ENCODE assay signal across 14 cellular contexts in genomic region chr6:6592836-6593235, GRCh38. TPM values are rescaled to one million over a fixed set of nuclear protein-coding genes. Genes with fewer than 3 reads are reported as not detected.
A peak's percentile ranks its signal among the peaks of the same experiment; 100 is the strongest.
DNase-seq lines count a peak whose midpoint lies in the region; ATAC-seq and TF ChIP-seq lines count a peak whose summit lies in the region.
"Had no signal": no experiment of that assay in that cellular context is flagged by ENCODE, and none has a peak within 500 bp of the region (broad histone marks: within the 10 kb centered on the region; RNA-seq: fewer than 3 reads in every experiment).

No MANE protein-coding gene starts in this region.

- DNase-seq in stimulated activated naive CD8-positive, alpha-beta T cell treated with anti-CD3 and anti-CD28 coated beads, Interleukin-15, amount 100 ng/mL, for 72 hours: no peak
- no peak for DNase-seq in activated CD8-positive, alpha-beta T cell treated with anti-CD3 and anti-CD28 coated beads for 36 hours
- DNase-seq in memory B cell (ENCODE audit: low spot score in 2 of 2) (no peak), anterior cingulate cortex (lab: John Stamatoyannopoulos, UW) (no peak), GM23248 (no peak), NK-92 (lab: John Stamatoyannopoulos, UW; ENCODE audit: unreplicated experiment) (no peak), GM23338 (ENCODE audit: low spot score) (no peak)
- DNase-seq: foreskin melanocyte, left colon, NCI-H2081 treated with DMSO at 0.1 percent for 48 hours had no signal

- H3K4me2 ChIP-seq in GM23248 (ENCODE audit: unreplicated experiment) (no peak overlapping the region), GM23338 (no peak overlapping the region)

- no peaks in the 10 kb centered on the region for H3K9me3 Mint-ChIP-seq in stimulated activated naive CD8-positive, alpha-beta T cell treated with anti-CD3 and anti-CD28 coated beads, Interleukin-15, Interleukin-2, amounts not matched to agents 100 ng/mL and 50 ng/mL, for 24 hours
- H3K9me3 Mint-ChIP-seq in stimulated activated naive CD8-positive, alpha-beta T cell treated with anti-CD3 and anti-CD28 coated beads, Interleukin-15, amount 100 ng/mL, for 72 hours: peaks cover 0 to 4% of the 10 kb centered on the region in 2 donors
- no peaks in the 10 kb centered on the region for H3K9me3 Mint-ChIP-seq in activated CD8-positive, alpha-beta T cell treated with anti-CD3 and anti-CD28 coated beads for 36 hours
- peaks cover 1% of the 10 kb centered on the region for H3K9me3 Mint-ChIP-seq in memory B cell
- no peaks in the 10 kb centered on the region for H3K9me3 Mint-ChIP-seq in GM23338

- H3F3A ChIP-seq in GM23248 (ENCODE audit: insufficient read depth) (no peaks in the 10 kb centered on the region), GM23338 (replicated peaks; ENCODE audit: low read depth) (no peaks in the 10 kb centered on the region)

- POLR2A ChIA-PET in activated CD8-positive, alpha-beta T cell treated with anti-CD3 and anti-CD28 coated beads for 36 hours (lab: Charles Lee): no interaction called here

- no peaks in the 10 kb centered on the region for H3K79me2 ChIP-seq in GM23248 (ENCODE audit: insufficient read depth)
- H3K79me2 ChIP-seq in GM23338 (replicated peaks; ENCODE audit: insufficient read depth): no peaks in the 10 kb centered on the region

- H4K20me1 ChIP-seq in GM23248 (ENCODE audit: insufficient read depth) (no peaks in the 10 kb centered on the region), GM23338 (replicated peaks; ENCODE audit: insufficient read depth) (no peaks in the 10 kb centered on the region)

- H3K27me3 Mint-ChIP-seq in stimulated activated naive CD8-positive, alpha-beta T cell treated with anti-CD3 and anti-CD28 coated beads, Interleukin-15, Interleukin-2, amounts not matched to agents 100 ng/mL and 50 ng/mL, for 24 hours: no peaks in the 10 kb centered on the region
- no peaks in the 10 kb centered on the region for H3K27me3 Mint-ChIP-seq in stimulated activated naive CD8-positive, alpha-beta T cell treated with anti-CD3 and anti-CD28 coated beads, Interleukin-15, amount 100 ng/mL, for 72 hours
- no peaks in the 10 kb centered on the region for H3K27me3 Mint-ChIP-seq in activated CD8-positive, alpha-beta T cell treated with anti-CD3 and anti-CD28 coated beads for 36 hours
- H3K27me3 Mint-ChIP-seq in memory B cell (no peaks in the 10 kb centered on the region), GM23338 (ENCODE audit: insufficient read depth, low read depth, poor library complexity) (peaks cover 2% of the 10 kb centered on the region)

- H3K4me1 ChIP-seq in GM23248 (ENCODE audit: insufficient read depth): no peaks in the 10 kb centered on the region
- no peaks in the 10 kb centered on the region for H3K4me1 ChIP-seq in GM23338 (ENCODE audit: insufficient read depth)

- no peaks in the 10 kb centered on the region for H3K36me3 ChIP-seq in GM23248 (ENCODE audit: low read depth)
- no peaks in the 10 kb centered on the region for H3K36me3 ChIP-seq in GM23338 (ENCODE audit: insufficient read depth)
- H3K36me3 ChIP-seq: tibial nerve had no signal

- whole genome bisulfite sequencing in GM23248 (ENCODE audit: low coverage in 1 of 2, low lambda C conversion rate in 2 of 2, missing lambda C conversion rate in 2 of 2), 2 experiments: 0 to 6% methylated on average over 1 of the region's 1 CpG

- no peak overlapping the region for H3K9ac ChIP-seq in GM23248

- H2AFZ ChIP-seq in GM23248 (no peak overlapping the region), GM23338 (no peak overlapping the region)

- CTCF ChIA-PET in activated CD8-positive, alpha-beta T cell treated with anti-CD3 and anti-CD28 coated beads for 36 hours (lab: Charles Lee): interaction anchor here (1.3 kb wide), 1 partner anchor 29 kb away, joined by 4 read pairs; no protein-coding TSS in a partner anchor

- no peak for ATAC-seq in stimulated activated naive CD8-positive, alpha-beta T cell treated with anti-CD3 and anti-CD28 coated beads, Interleukin-15, amount 100 ng/mL, for 72 hours
- no peak for ATAC-seq in activated CD8-positive, alpha-beta T cell treated with anti-CD3 and anti-CD28 coated beads for 36 hours
- ATAC-seq in memory B cell (ENCODE audit: low read depth): no peak
- no peak for ATAC-seq in GM23338

- H3K4me3 ChIP-seq in GM23248: no peak overlapping the region
- no peak overlapping the region for H3K4me3 ChIP-seq in GM23338
- H3K4me3 ChIP-seq: coronary artery, tibial nerve had no signal

- H3K36me3 Mint-ChIP-seq in stimulated activated naive CD8-positive, alpha-beta T cell treated with anti-CD3 and anti-CD28 coated beads, Interleukin-15, Interleukin-2, amounts not matched to agents 100 ng/mL and 50 ng/mL, for 24 hours (ENCODE audit: low read depth): no peaks in the 10 kb centered on the region
- no peaks in the 10 kb centered on the region for H3K36me3 Mint-ChIP-seq in activated CD8-positive, alpha-beta T cell treated with anti-CD3 and anti-CD28 coated beads for 36 hours (ENCODE audit: low read depth)
- H3K36me3 Mint-ChIP-seq in memory B cell (peaks cover 29% of the 10 kb centered on the region), GM23338 (ENCODE audit: low read depth) (no peaks in the 10 kb centered on the region)

- no peak overlapping the region for H3K4me3 Mint-ChIP-seq in stimulated activated naive CD8-positive, alpha-beta T cell treated with anti-CD3 and anti-CD28 coated beads, Interleukin-15, Interleukin-2, amounts not matched to agents 100 ng/mL and 50 ng/mL, for 24 hours
- H3K4me3 Mint-ChIP-seq in stimulated activated naive CD8-positive, alpha-beta T cell treated with anti-CD3 and anti-CD28 coated beads, Interleukin-15, amount 100 ng/mL, for 72 hours: no peak overlapping the region
- H3K4me3 Mint-ChIP-seq in activated CD8-positive, alpha-beta T cell treated with anti-CD3 and anti-CD28 coated beads for 36 hours: no peak overlapping the region
- H3K4me3 Mint-ChIP-seq in memory B cell (peak overlapping the region; percentile 98), GM23338 (no peak overlapping the region)

- H3K9me2 ChIP-seq in GM23248 (ENCODE audit: insufficient read depth): no peaks in the 10 kb centered on the region
- peaks cover 7% of the 10 kb centered on the region; the same call in 1 of the 2 replicates for H3K9me2 ChIP-seq in GM23338 (ENCODE audit: insufficient read depth)

- in situ Hi-C loops in GM23248 (cut with MboI): no loop called here

- no peaks in the 10 kb centered on the region for H3K9me3 ChIP-seq in GM23248 (ENCODE audit: low read depth)
- H3K9me3 ChIP-seq: tibial nerve had no signal

- intact Hi-C loops in activated CD8-positive, alpha-beta T cell treated with anti-CD3 and anti-CD28 coated beads for 36 hours (cut with micrococcal nuclease): no loop called here

- peak overlapping the region; percentile 29 for H3K27ac Mint-ChIP-seq in stimulated activated naive CD8-positive, alpha-beta T cell treated with anti-CD3 and anti-CD28 coated beads, Interleukin-15, Interleukin-2, amounts not matched to agents 100 ng/mL and 50 ng/mL, for 24 hours
- no peak overlapping the region for H3K27ac Mint-ChIP-seq in stimulated activated naive CD8-positive, alpha-beta T cell treated with anti-CD3 and anti-CD28 coated beads, Interleukin-15, amount 100 ng/mL, for 72 hours
- H3K27ac Mint-ChIP-seq in activated CD8-positive, alpha-beta T cell treated with anti-CD3 and anti-CD28 coated beads for 36 hours: peak overlapping the region; percentile 49
- H3K27ac Mint-ChIP-seq in memory B cell (peak overlapping the region; percentile 95), GM23338 (no peak overlapping the region)

- H3K27ac ChIP-seq in GM23248 (no peak overlapping the region), GM23338 (ENCODE audit: low read depth) (no peak overlapping the region)

- H3K4me1 Mint-ChIP-seq in stimulated activated naive CD8-positive, alpha-beta T cell treated with anti-CD3 and anti-CD28 coated beads, Interleukin-15, Interleukin-2, amounts not matched to agents 100 ng/mL and 50 ng/mL, for 24 hours (ENCODE audit: low read depth): peaks cover 71% of the 10 kb centered on the region
- H3K4me1 Mint-ChIP-seq in stimulated activated naive CD8-positive, alpha-beta T cell treated with anti-CD3 and anti-CD28 coated beads, Interleukin-15, amount 100 ng/mL, for 72 hours: peaks cover 83% of the 10 kb centered on the region
- H3K4me1 Mint-ChIP-seq in activated CD8-positive, alpha-beta T cell treated with anti-CD3 and anti-CD28 coated beads for 36 hours (ENCODE audit: low read depth): peaks cover 46% of the 10 kb centered on the region
- peaks cover 81% of the 10 kb centered on the region for H3K4me1 Mint-ChIP-seq in memory B cell
- H3K4me1 Mint-ChIP-seq in GM23338: peaks cover 8% of the 10 kb centered on the region

- H3K27me3 ChIP-seq in GM23248 (replicated peaks; ENCODE audit: insufficient read depth) (no peaks in the 10 kb centered on the region), GM23338 (ENCODE audit: insufficient read depth) (no peaks in the 10 kb centered on the region)
- H3K27me3 ChIP-seq: tibial nerve had no signal

- no peak for TF ChIP-seq CTCF in activated CD8-positive, alpha-beta T cell treated with anti-CD3 and anti-CD28 coated beads for 36 hours (IDR thresholded peaks at IDR 0.05)
- no peak for TF ChIP-seq CTCF in GM23338 (conservative IDR thresholded peaks at IDR 0.05; ENCODE audit: low read depth in 2 of 2)

TF ChIP-seq in GM23338, 12 proteins besides CTCF, POLR2A, EP300 and RAD21 (continues in another document):
- no peak for TF ChIP-seq JUNB (IDR thresholded peaks at IDR 0.05; ENCODE audit: unreplicated experiment)
- no peak for TF ChIP-seq NANOG (IDR thresholded peaks at IDR 0.05; ENCODE audit: borderline replicate concordance)
- TF ChIP-seq STAT1 (IDR thresholded peaks at IDR 0.05; ENCODE audit: unreplicated experiment): no peak
- TF ChIP-seq, protein P1, sequence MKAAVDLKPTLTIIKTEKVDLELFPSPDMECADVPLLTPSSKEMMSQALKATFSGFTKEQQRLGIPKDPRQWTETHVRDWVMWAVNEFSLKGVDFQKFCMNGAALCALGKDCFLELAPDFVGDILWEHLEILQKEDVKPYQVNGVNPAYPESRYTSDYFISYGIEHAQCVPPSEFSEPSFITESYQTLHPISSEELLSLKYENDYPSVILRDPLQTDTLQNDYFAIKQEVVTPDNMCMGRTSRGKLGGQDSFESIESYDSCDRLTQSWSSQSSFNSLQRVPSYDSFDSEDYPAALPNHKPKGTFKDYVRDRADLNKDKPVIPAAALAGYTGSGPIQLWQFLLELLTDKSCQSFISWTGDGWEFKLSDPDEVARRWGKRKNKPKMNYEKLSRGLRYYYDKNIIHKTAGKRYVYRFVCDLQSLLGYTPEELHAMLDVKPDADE (IDR thresholded peaks at IDR 0.05): no peak
- no peak for TF ChIP-seq EZH2 (IDR thresholded peaks at IDR 0.05; ENCODE audit: low read depth, unreplicated experiment)
- no peak for TF ChIP-seq POLR2AphosphoS5 (IDR thresholded peaks at IDR 0.05; ENCODE audit: low read depth)

RNA-seq across cellular contexts. Expression of gene LY86, which starts 4.3 kb away (rescaled TPM):
- total RNA-seq in activated CD8-positive, alpha-beta T cell treated with anti-CD3 and anti-CD28 coated beads for 36 hours: under 1 TPM in 1 of 2 experiments, not detected in 1; 0.32 TPM
- not detected in 2 replicates for total RNA-seq in GM23248 (2014; rRNA removed; shearing (Covaris generic))
- 0.16 TPM in 1 of 2 replicates, not detected in the other for polyA plus RNA-seq in GM23248 (2016; fragmentation: Nextera tagmentation; extraction: Ambion mirVana)
- not detected in 2 replicates for total RNA-seq in GM23338 (2014; rRNA removed; shearing (Covaris generic))
- polyA plus RNA-seq in GM23338 (2016; fragmentation: Nextera tagmentation; extraction: Ambion mirVana): 0.28 and 0.29 TPM in 2 replicates
- total RNA-seq: H4 had no signal

Comparison
In these comparisons a context has a peak if more than half of its experiments do, and no peak if none do; other contexts are left out.
1. H3K27ac Mint-ChIP-seq: peak in stimulated activated naive CD8-positive, alpha-beta T cell treated with anti-CD3 and anti-CD28 coated beads, Interleukin-15, Interleukin-2, amounts not matched to agents 100 ng/mL and 50 ng/mL, for 24 hours (single experiment), activated CD8-positive, alpha-beta T cell treated with anti-CD3 and anti-CD28 coated beads for 36 hours (single experiment) and memory B cell (single experiment); none in stimulated activated naive CD8-positive, alpha-beta T cell treated with anti-CD3 and anti-CD28 coated beads, Interleukin-15, amount 100 ng/mL, for 72 hours (0 of 2) and GM23338 (single experiment).